ENCODE assay signal across 26 cellular contexts in genomic region chr10:102059987-102060386, GRCh38. TPM values are rescaled to one million over a fixed set of nuclear protein-coding genes. Genes with fewer than 3 reads are reported as not detected.
A peak's percentile ranks its signal among the peaks of the same experiment; 100 is the strongest.
DNase-seq lines count a peak whose midpoint lies in the region; ATAC-seq, FAIRE-seq and TF ChIP-seq lines count a peak whose summit lies in the region.
"Had no signal": no experiment of that assay in that cellular context is flagged by ENCODE, and none has a peak within 500 bp of the region (broad histone marks: within the 10 kb centered on the region; RNA-seq: fewer than 3 reads in every experiment).

No MANE protein-coding gene starts in this region.

- TF ChIP-seq CTCF in HepG2 (CRISPR knock-in tag; IDR thresholded peaks at IDR 0.05) = no peak
- TF ChIP-seq CTCF in right lobe of liver (IDR thresholded peaks at IDR 0.05) = no peak
- no peak for TF ChIP-seq CTCF in neural crest cell (conservative IDR thresholded peaks at IDR 0.05)

- H3K27me3 ChIP-seq in HepG2 (ENCODE audit: control insufficient read depth in 1 of 2, insufficient read depth in 2 of 2, low read length in 2 of 2) (no peaks in the 10 kb centered on the region; a peak in 1 of 5 replicates), right lobe of liver (no peaks in the 10 kb centered on the region)
- H3K27me3 ChIP-seq: BE2C, BLaER1 had no signal

- H3K27ac Mint-ChIP-seq in neural crest cell (ENCODE audit: unreplicated experiment) = no peak overlapping the region
- H3K27ac Mint-ChIP-seq: CD4-positive, alpha-beta memory T cell had no signal

- no peaks in the 10 kb centered on the region for H3K9me3 Mint-ChIP-seq in neural crest cell
- H3K9me3 Mint-ChIP-seq: CD4-positive, alpha-beta memory T cell; CD8-positive, alpha-beta memory T cell had no signal

- CTCF ChIA-PET in HepG2 (lab: Yijun Ruan, JAX; ENCODE audit: low intra/inter-chr PET ratio, low total read pairs) (no interaction called here), HEK293T (lab: Yijun Ruan, JAX) (interaction anchor here (0.8 to 1.1 kb wide), 2 partner anchors 9 to 13 kb away, joined by 3 read pairs; no protein-coding TSS in a partner anchor)

- H3K79me2 ChIP-seq in HepG2 (ENCODE audit: insufficient read depth, low read length) = peaks cover 6% of the 10 kb centered on the region

- no peaks in the 10 kb centered on the region for H4K20me1 ChIP-seq in HepG2 (ENCODE audit: insufficient read depth, low read length)

- DNase-seq in HepG2 (ENCODE audit: low spot score) (no peak), right lobe of liver (no peak), HEK293T (ENCODE audit: extremely low spot score) (no peak), neural crest cell (ENCODE audit: low read depth, low spot score) (no peak), CD1c-positive myeloid dendritic cell (ENCODE audit: extremely low spot score) (no peak), NCI-H1694 treated with DMSO at 0.1 percent for 48 hours (lab: John Stamatoyannopoulos, UW) (no peak)
- DNase-seq: 8988T; ACHN; BE2C; C1 segment of cervical spinal cord; CD4-positive, alpha-beta memory T cell; CD8-positive, alpha-beta memory T cell; COR-L47; DMS 273 treated with DMSO at 0.1 percent for 48 hours; DMS153; DMS53; DMS79; DND-41; EL; GDM1 had no signal

- TF ChIP-seq RAD21 in HepG2 (CRISPR knock-in tag; IDR thresholded peaks at IDR 0.05) = no peak

- H3K4me1 ChIP-seq in HepG2 (ENCODE audit: insufficient read depth, low read length) (peaks cover 22% of the 10 kb centered on the region), right lobe of liver (peaks cover 0 to 3% (median 0%) of the 10 kb centered on the region in 4 donors)
- H3K4me1 ChIP-seq: BE2C had no signal

- intact Hi-C loops in HepG2 (cut with micrococcal nuclease; ENCODE audit: unreplicated experiment) (no loop called here), right lobe of liver (cut with DNase I) (no loop called here)

- no peak overlapping the region for H3K9ac ChIP-seq in HepG2 (ENCODE audit: insufficient read depth, low read depth, low read length)
- H3K9ac ChIP-seq: BLaER1 had no signal

- H3K4me1 Mint-ChIP-seq in neural crest cell = peaks cover 20% of the 10 kb centered on the region

- no TSS peak for BruUV-seq in HepG2 (replicated peaks; lab: Mats Ljungman, UMichigan)

- TF ChIP-seq EP300 in HepG2 (IDR thresholded peaks at IDR 0.05; ENCODE audit: low read depth in 2 of 2, low read length in 2 of 2) = no peak
- TF ChIP-seq EP300 in HepG2 (CRISPR knock-in tag; IDR thresholded peaks at IDR 0.05; ENCODE audit: borderline replicate concordance) = no peak

- in situ Hi-C loops in HepG2 (cut with HindIII; ENCODE audit: extremely low pct_ligation_motif_present, low pct_unique_long_range_greater_than_20kb) = no loop called here

- H3K4me2 ChIP-seq in HepG2 (ENCODE audit: low read depth, low read length) = no peak overlapping the region
- H3K4me2 ChIP-seq: BLaER1 had no signal

- no peaks in the 10 kb centered on the region for H3K9me3 ChIP-seq in HepG2 (ENCODE audit: low read length)
- no peaks in the 10 kb centered on the region for H3K9me3 ChIP-seq in right lobe of liver
- H3K9me3 ChIP-seq: BE2C, BLaER1 had no signal

- no peaks in the 10 kb centered on the region for H3K36me3 Mint-ChIP-seq in neural crest cell (ENCODE audit: low read depth)
- H3K36me3 Mint-ChIP-seq: CD14-positive monocyte had no signal

- TF ChIP-seq POLR2A in HepG2 (IDR thresholded peaks at IDR 0.05; ENCODE audit: insufficient read depth in 1 of 2, low read depth in 2 of 2, low read length in 2 of 2) = no peak
- no peak for TF ChIP-seq POLR2A in right lobe of liver (IDR thresholded peaks at IDR 0.05)

- H3K36me3 ChIP-seq in HepG2 (replicated peaks in 1 of 2; ENCODE audit: control insufficient read depth in 1 of 2, insufficient read depth in 2 of 2, low read length in 2 of 2) (no peaks in the 10 kb centered on the region), right lobe of liver (no peaks in the 10 kb centered on the region)
- H3K36me3 ChIP-seq: BE2C, BLaER1 had no signal

- no peak overlapping the region for H3K27ac ChIP-seq in HepG2 (ENCODE audit: extremely low read length, insufficient read depth, low read length)
- H3K27ac ChIP-seq in right lobe of liver = no peak overlapping the region
- H3K27ac ChIP-seq: BLaER1 had no signal

- H2AFZ ChIP-seq in HepG2 (ENCODE audit: low read length) = no peak overlapping the region

- no peak for ATAC-seq in HepG2
- no peak for ATAC-seq in right lobe of liver
- ATAC-seq: GM12878 had no signal

- H3K4me3 ChIP-seq in HepG2 (replicated peaks in 1 of 3; ENCODE audit: insufficient read depth in 1 of 3, low read depth in 2 of 3, low read length in 3 of 3) (no peak overlapping the region), right lobe of liver (no peak overlapping the region)
- H3K4me3 ChIP-seq: BLaER1, GM12878 had no signal

- peak overlapping the region; percentile 15 for H3K4me3 Mint-ChIP-seq in neural crest cell
- H3K4me3 Mint-ChIP-seq: CD14-positive monocyte; CD4-positive, alpha-beta memory T cell had no signal

- POLR2A ChIA-PET in HepG2 (lab: Yijun Ruan, JAX) = interaction anchor here (1.1 kb wide), 1 partner anchor 8 kb away, joined by 3 read pairs; no protein-coding TSS in a partner anchor
- POLR2A ChIA-PET in HEK293T (lab: Yijun Ruan, JAX) = no interaction called here

- FAIRE-seq in HepG2 (lab: Jason Lieb, UNC) = no peak
- FAIRE-seq: A204.1, GM12878, GM12892, GM18507 had no signal

- H3K27me3 Mint-ChIP-seq in neural crest cell (ENCODE audit: low read depth) = peaks cover 17% of the 10 kb centered on the region
- H3K27me3 Mint-ChIP-seq: CD4-positive, alpha-beta memory T cell had no signal

TF ChIP-seq in HepG2, 621 proteins besides CTCF, POLR2A, EP300 and RAD21 (continues in another document):
- peak; percentile 53; the same call in 1 of the 2 replicates for TF ChIP-seq ZNF629 (CRISPR knock-in tag; conservative IDR thresholded peaks at IDR 0.05)
- TF ChIP-seq MYNN (CRISPR knock-in tag; IDR thresholded peaks at IDR 0.05; ENCODE audit: low read depth) = no peak

TF ChIP-seq in HEK293T, 16 proteins besides CTCF, POLR2A, EP300 and RAD21:
- TF ChIP-seq ZNF384 (IDR thresholded peaks at IDR 0.05) (0 out of 2 replicates have a peak, but pooled peaks have one; percentile 25), CTBP1 (IDR thresholded peaks at IDR 0.05; ENCODE audit: borderline replicate concordance) (no peak), TARDBP (IDR thresholded peaks at IDR 0.05) (no peak), LEF1 (IDR thresholded peaks at IDR 0.05; ENCODE audit: borderline replicate concordance) (no peak), FOXA1 (IDR thresholded peaks at IDR 0.05) (no peak), FOXK2 (IDR thresholded peaks at IDR 0.05) (no peak), ELF4 (IDR thresholded peaks at IDR 0.05) (no peak)

RNA-seq across cellular contexts. Expression of gene ARMH3, which starts 4.0 kb away (rescaled TPM):
- total RNA-seq in HepG2 (2016; rRNA removed; fragmentation: Illumina TruSeq; extraction: Trizol) (8.4 and 10.8 TPM in 2 replicates), right lobe of liver (10 to 100 TPM in 4 of 6 experiments, 1 to 10 TPM in 2; 8.5 to 13.4 (median 11.6) TPM), neural crest cell (24.4 TPM in 2 replicates)
- total RNA-seq in HepG2 (2016; cell fraction: cytosol; rRNA removed; fragmentation: Illumina TruSeq; extraction: Trizol; ENCODE audit: low read depth) = 5.0 and 5.1 TPM in 2 replicates
- total RNA-seq in HepG2 (2016; cell fraction: insoluble cytoplasmic fraction; rRNA removed; fragmentation: Illumina TruSeq; extraction: Trizol) = 7.3 and 11.0 TPM in 2 replicates
- 3.9 and 4.7 TPM in 2 replicates for total RNA-seq in HepG2 (2016; cell fraction: membrane; rRNA removed; fragmentation: Illumina TruSeq; extraction: Trizol)
- total RNA-seq in HepG2 (2016; cell fraction: nucleus; rRNA removed; fragmentation: Illumina TruSeq; extraction: Trizol) = 13.0 and 14.8 TPM in 2 replicates
- 16.7 and 16.9 TPM in 2 replicates for polyA plus RNA-seq in HepG2 (2011; rRNA removed)
- polyA plus RNA-seq in HepG2 (2011; cell fraction: cytosol; rRNA removed) = 9.7 and 11.7 TPM in 2 replicates
- 13.9 and 18.6 TPM in 2 replicates for polyA plus RNA-seq in HepG2 (2011; cell fraction: nucleus; rRNA removed)
- polyA plus RNA-seq in HepG2 (2012) = 10.2 and 11.0 TPM in 2 replicates
- polyA plus RNA-seq in HepG2 (2016; cell fraction: cytosol; fragmentation: Illumina TruSeq; extraction: Trizol; ENCODE audit: low read depth) = 2.0 and 2.3 TPM in 2 replicates
- 11.6 and 13.7 TPM in 2 replicates for polyA plus RNA-seq in HepG2 (2016; cell fraction: insoluble cytoplasmic fraction; fragmentation: Illumina TruSeq; extraction: Trizol; ENCODE audit: low read depth)
- 4.0 and 4.1 TPM in 2 replicates for polyA plus RNA-seq in HepG2 (2016; cell fraction: membrane; fragmentation: Illumina TruSeq; extraction: Trizol; ENCODE audit: low read depth)
- polyA plus RNA-seq in HepG2 (2016; cell fraction: nucleus; fragmentation: Illumina TruSeq; extraction: Trizol; ENCODE audit: insufficient read depth, low read depth) = 17.4 and 19.1 TPM in 2 replicates
- polyA minus RNA-seq in HepG2 (2011; rRNA and poly(A)+ RNA removed; ENCODE audit: low replicate concordance) = 12.6 and 18.4 TPM in 2 replicates
- polyA minus RNA-seq in HepG2 (2011; cell fraction: cytosol; rRNA and poly(A)+ RNA removed) = 6.4 and 6.6 TPM in 2 replicates
- 30.6 and 33.7 TPM in 2 replicates for polyA minus RNA-seq in HepG2 (2011; cell fraction: nucleus; rRNA and poly(A)+ RNA removed)

RNA-seq across cellular contexts. Expression of gene HPS6, which starts 5.2 kb away (rescaled TPM):
- 14.9 and 15.1 TPM in 2 replicates for total RNA-seq in HepG2 (2016; rRNA removed; fragmentation: Illumina TruSeq; extraction: Trizol)
- total RNA-seq in HepG2 (2016; cell fraction: cytosol; rRNA removed; fragmentation: Illumina TruSeq; extraction: Trizol; ENCODE audit: low read depth) = 1.0 and 1.9 TPM in 2 replicates
- 14.4 and 15.1 TPM in 2 replicates for total RNA-seq in HepG2 (2016; cell fraction: insoluble cytoplasmic fraction; rRNA removed; fragmentation: Illumina TruSeq; extraction: Trizol)
- total RNA-seq in HepG2 (2016; cell fraction: membrane; rRNA removed; fragmentation: Illumina TruSeq; extraction: Trizol) = 3.8 and 4.1 TPM in 2 replicates
- 7.6 and 8.1 TPM in 2 replicates for total RNA-seq in HepG2 (2016; cell fraction: nucleus; rRNA removed; fragmentation: Illumina TruSeq; extraction: Trizol)
- polyA plus RNA-seq in HepG2 (2011; rRNA removed) = 2.9 and 4.2 TPM in 2 replicates
- 3.7 and 4.1 TPM in 2 replicates for polyA plus RNA-seq in HepG2 (2011; cell fraction: cytosol; rRNA removed)
- 3.6 TPM in 2 replicates for polyA plus RNA-seq in HepG2 (2011; cell fraction: nucleus; rRNA removed)
- 4.0 and 4.1 TPM in 2 replicates for polyA plus RNA-seq in HepG2 (2012)
- polyA plus RNA-seq in HepG2 (2016; cell fraction: cytosol; fragmentation: Illumina TruSeq; extraction: Trizol; ENCODE audit: low read depth) = 0.47 and 0.53 TPM in 2 replicates
- 9.3 and 10.5 TPM in 2 replicates for polyA plus RNA-seq in HepG2 (2016; cell fraction: insoluble cytoplasmic fraction; fragmentation: Illumina TruSeq; extraction: Trizol; ENCODE audit: low read depth)
- 0.76 and 1.3 TPM in 2 replicates for polyA plus RNA-seq in HepG2 (2016; cell fraction: membrane; fragmentation: Illumina TruSeq; extraction: Trizol; ENCODE audit: low read depth)
- polyA plus RNA-seq in HepG2 (2016; cell fraction: nucleus; fragmentation: Illumina TruSeq; extraction: Trizol; ENCODE audit: insufficient read depth, low read depth) = 5.4 and 6.0 TPM in 2 replicates
- 14.1 and 24.9 TPM in 2 replicates for polyA minus RNA-seq in HepG2 (2011; rRNA and poly(A)+ RNA removed; ENCODE audit: low replicate concordance)
- 5.7 and 6.4 TPM in 2 replicates for polyA minus RNA-seq in HepG2 (2011; cell fraction: cytosol; rRNA and poly(A)+ RNA removed)
- 7.0 and 7.1 TPM in 2 replicates for polyA minus RNA-seq in HepG2 (2011; cell fraction: nucleus; rRNA and poly(A)+ RNA removed)
- total RNA-seq in right lobe of liver = 10 to 100 TPM in 2 of 6 experiments, 1 to 10 TPM in 4; 6.6 to 11.7 (median 8.4) TPM
- 17.5 and 18.9 TPM in 2 replicates for total RNA-seq in neural crest cell
